In the genomic region with DNA sequence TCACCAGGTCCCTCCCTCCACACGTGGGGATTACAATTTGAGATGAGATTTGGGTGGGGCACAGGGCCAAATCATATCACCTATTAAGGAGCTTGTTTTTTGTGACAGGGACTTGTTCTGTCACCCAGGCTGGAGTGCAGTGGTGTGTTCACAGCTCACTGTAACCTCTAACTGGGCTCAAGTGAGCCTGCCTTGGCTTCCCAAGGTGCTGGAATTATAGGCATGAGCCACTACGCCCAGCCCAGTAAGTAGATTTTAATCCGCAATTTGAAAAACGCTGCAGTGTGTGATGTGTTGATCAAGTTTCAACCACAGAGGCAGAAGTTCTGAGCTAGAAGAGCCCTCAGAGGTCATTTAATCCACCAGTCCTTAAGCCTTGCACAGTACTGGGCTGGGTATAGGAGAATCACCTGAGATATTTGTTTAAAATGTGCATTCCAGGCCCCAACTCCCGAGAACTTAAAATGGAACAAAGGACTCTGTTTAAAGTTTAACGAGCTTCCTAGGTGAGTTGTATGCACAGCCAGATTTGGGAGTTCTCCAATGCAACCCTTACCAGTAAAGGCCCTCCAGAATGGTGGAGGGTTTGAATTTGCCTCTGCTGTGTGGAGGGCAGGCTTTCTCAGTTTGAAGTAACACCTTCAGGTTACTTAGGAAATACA, we compare ENCODE assay signal across 17 cellular contexts.
"Had no signal": no experiment of that assay in that cellular context is flagged by ENCODE, and none has a peak within 500 bp of the region (broad histone marks: within the 10 kb centered on the region; RNA-seq: fewer than 3 reads in every experiment).

No MANE protein-coding gene starts in this region.

- H3K27ac ChIP-seq: epithelial cell of prostate, gastrocnemius medialis, heart right ventricle, sigmoid colon had no signal

- DNase-seq: activated CD4-positive, alpha-beta T cell treated with anti-CD3 and anti-CD28 coated beads for 48 hours; activated CD8-positive, alpha-beta memory T cell treated with anti-CD3 and anti-CD28 coated beads, Interleukin-2, amount 50 U/mL, for 48 hours; activated CD8-positive, alpha-beta T cell treated with anti-CD3 and anti-CD28 coated beads, Interleukin-2, amount 10 ng/mL, durations not matched to agents 7 days and 5 days; activated naive CD4-positive, alpha-beta T cell treated with Interleukin-2 at 50 U/mL for 16 hours; cortex of kidney; effector memory CD4-positive, alpha-beta T cell; gastrocnemius medialis; heart right ventricle; islet precursor cell; naive thymus-derived CD8-positive, alpha-beta T cell; nucleus accumbens; sigmoid colon; stimulated activated CD4-positive, alpha-beta T cell treated with anti-CD3 and anti-CD28 coated beads, Interleukin-12 subunit alpha, Interleukin-12 subunit beta, amount 100 ng/mL, for 4 hours; stimulated activated naive CD8-positive, alpha-beta T cell treated with anti-CD3 and anti-CD28 coated beads, Interleukin-15, Interleukin-2, amounts not matched to agents 100 U/mL and 50 U/mL, for 24 hours; T1000 had no signal

- H3K27ac Mint-ChIP-seq: activated CD8-positive, alpha-beta T cell treated with anti-CD3 and anti-CD28 coated beads, Interleukin-2, amount 10 ng/mL, durations not matched to agents 7 days and 5 days; naive thymus-derived CD8-positive, alpha-beta T cell had no signal

- H3K4me3 Mint-ChIP-seq: activated CD8-positive, alpha-beta T cell treated with anti-CD3 and anti-CD28 coated beads, Interleukin-2, amount 10 ng/mL, durations not matched to agents 7 days and 5 days; central memory CD8-positive, alpha-beta T cell; naive thymus-derived CD8-positive, alpha-beta T cell had no signal

- H3K27me3 Mint-ChIP-seq: central memory CD8-positive, alpha-beta T cell; naive thymus-derived CD8-positive, alpha-beta T cell had no signal

- ATAC-seq: activated CD8-positive, alpha-beta T cell treated with anti-CD3 and anti-CD28 coated beads, Interleukin-2, amount 10 ng/mL, durations not matched to agents 7 days and 5 days; gastrocnemius medialis; heart right ventricle; naive thymus-derived CD8-positive, alpha-beta T cell; stimulated activated naive CD8-positive, alpha-beta T cell treated with anti-CD3 and anti-CD28 coated beads, Interleukin-15, Interleukin-2, amounts not matched to agents 100 U/mL and 50 U/mL, for 24 hours had no signal

- H3K4me1 ChIP-seq: gastrocnemius medialis, sigmoid colon had no signal

- H3K27me3 ChIP-seq: gastrocnemius medialis, heart right ventricle, sigmoid colon had no signal

- H3K4me3 ChIP-seq: gastrocnemius medialis, heart right ventricle, sigmoid colon had no signal

- H3K9me3 ChIP-seq: gastrocnemius medialis, heart right ventricle, sigmoid colon had no signal

- H3K9me3 Mint-ChIP-seq: central memory CD8-positive, alpha-beta T cell; naive thymus-derived CD8-positive, alpha-beta T cell had no signal
